24 cellular contexts compared by ENCODE assay signal in genomic region chr4:163263601-163264000, GRCh38.
"Had no signal": no experiment of that assay in that cellular context is flagged by ENCODE, and none has a peak within 500 bp of the region (broad histone marks: within the 10 kb centered on the region; RNA-seq: fewer than 3 reads in every experiment).

No MANE protein-coding gene starts in this region.

- H3K36me3 ChIP-seq: cardiac muscle cell, right atrium auricular region, transverse colon, WERI-Rb-1 had no signal

- H3K9me3 ChIP-seq: body of pancreas, mucosa of descending colon, psoas muscle, right atrium auricular region, transverse colon had no signal

- H3K4me3 ChIP-seq: body of pancreas, cardiac muscle cell, mucosa of descending colon, psoas muscle, right atrium auricular region, transverse colon had no signal

- DNase-seq: activated CD4-positive, alpha-beta T cell treated with anti-CD3 and anti-CD28 coated beads for 1 hour; activated CD4-positive, alpha-beta T cell treated with anti-CD3 and anti-CD28 coated beads, Interleukin-2, amount 50 U/mL, for 1 hour; activated CD8-positive, alpha-beta T cell treated with anti-CD3 and anti-CD28 coated beads, Interleukin-2, amount 10 ng/mL, durations not matched to agents 7 days and 5 days; activated gamma-delta T cell; activated naive CD4-positive, alpha-beta T cell treated with anti-CD3 and anti-CD28 coated beads, Interleukin-2, amount 50 U/mL, for 16 hours; activated naive CD8-positive, alpha-beta T cell treated with anti-CD3 and anti-CD28 coated beads, Interleukin-2, amount 50 U/mL, for 24 hours; body of pancreas; effector CD4-positive, alpha-beta T cell; hippocampal formation; islet precursor cell; left cardiac atrium; mesendoderm; mucosa of descending colon; naive thymus-derived CD4-positive, alpha-beta T cell; psoas muscle; stimulated activated CD4-positive, alpha-beta T cell treated with anti-CD3 and anti-CD28 coated beads, Interleukin-2, amount 100 ng/mL, for 24 hours; T-cell; transverse colon; WERI-Rb-1 had no signal

- FAIRE-seq: urothelium cell line had no signal

- H3K27ac ChIP-seq: body of pancreas, cardiac muscle cell, foreskin keratinocyte, psoas muscle, right atrium auricular region, transverse colon, WERI-Rb-1 had no signal

- H3K27me3 ChIP-seq: body of pancreas, cardiac muscle cell, foreskin keratinocyte, right atrium auricular region, transverse colon had no signal

- ATAC-seq: activated CD8-positive, alpha-beta T cell treated with anti-CD3 and anti-CD28 coated beads, Interleukin-2, amount 10 ng/mL, durations not matched to agents 7 days and 5 days; activated naive CD8-positive, alpha-beta T cell treated with anti-CD3 and anti-CD28 coated beads, Interleukin-2, amount 50 U/mL, for 24 hours; body of pancreas; foreskin keratinocyte; left cardiac atrium; mucosa of descending colon; naive thymus-derived CD4-positive, alpha-beta T cell; psoas muscle; stimulated activated memory B cell treated with anti-CD40 and anti-IgM and Interleukin-4, amounts not matched to agents 10 μg/mL and 1 μg/mL and 100 μg/mL, for 72 hours; T-cell had no signal

- H3K4me1 ChIP-seq: body of pancreas, foreskin keratinocyte, psoas muscle, right atrium auricular region, transverse colon had no signal
